In genomic region chr2:198314559-198315153, GRCh38 we compare ENCODE assay signal across 8 cellular contexts.
DNase-seq lines count a peak whose midpoint lies in the region; ATAC-seq and TF ChIP-seq lines count a peak whose summit lies in the region.

No MANE protein-coding gene starts in this region.

- ATAC-seq in HG02884 (IDR thresholded peaks at IDR 0.05; ENCODE audit: unreplicated experiment) = peak; percentile 62
- peak; percentile 44 for ATAC-seq in left colon
- ATAC-seq in HG03196 (IDR thresholded peaks at IDR 0.05; ENCODE audit: unreplicated experiment) = no peak

- DNase-seq in GM04503 (ENCODE audit: low read depth) (peak; percentile 21), NCI-H460 (ENCODE audit: extremely low read depth, low read depth) (peak; percentile 56), astrocyte of the spinal cord (ENCODE audit: low read depth, low spot score) (peak; percentile 69), left colon (no peak), HuH-7 (ENCODE audit: low spot score) (no peak), cortex of kidney (lab: John Stamatoyannopoulos, UW) (no peak)

- intact Hi-C loops in left colon (cut with DNase I, micrococcal nuclease) = no loop called here

- H3K4me3 ChIP-seq in astrocyte of the spinal cord (ENCODE audit: low read depth, low read length) = no peak overlapping the region

- in situ Hi-C loops in astrocyte of the spinal cord (cut with HindIII; ENCODE audit: low sequenced_read_pairs) = no loop called here

- TF ChIP-seq CTCF in astrocyte of the spinal cord (IDR thresholded peaks at IDR 0.05; ENCODE audit: low read depth, low read length) = peak; percentile 64

Comparison
In these comparisons a context has a peak if more than half of its experiments do, and no peak if none do; other contexts are left out.
1. DNase-seq: peak in GM04503 (single experiment), NCI-H460 (single experiment) and astrocyte of the spinal cord (single experiment); none in left colon (0 of 2), HuH-7 (single experiment) and cortex of kidney (single experiment).